Comparison of ENCODE assay signal across 17 cellular contexts in the genomic region with DNA sequence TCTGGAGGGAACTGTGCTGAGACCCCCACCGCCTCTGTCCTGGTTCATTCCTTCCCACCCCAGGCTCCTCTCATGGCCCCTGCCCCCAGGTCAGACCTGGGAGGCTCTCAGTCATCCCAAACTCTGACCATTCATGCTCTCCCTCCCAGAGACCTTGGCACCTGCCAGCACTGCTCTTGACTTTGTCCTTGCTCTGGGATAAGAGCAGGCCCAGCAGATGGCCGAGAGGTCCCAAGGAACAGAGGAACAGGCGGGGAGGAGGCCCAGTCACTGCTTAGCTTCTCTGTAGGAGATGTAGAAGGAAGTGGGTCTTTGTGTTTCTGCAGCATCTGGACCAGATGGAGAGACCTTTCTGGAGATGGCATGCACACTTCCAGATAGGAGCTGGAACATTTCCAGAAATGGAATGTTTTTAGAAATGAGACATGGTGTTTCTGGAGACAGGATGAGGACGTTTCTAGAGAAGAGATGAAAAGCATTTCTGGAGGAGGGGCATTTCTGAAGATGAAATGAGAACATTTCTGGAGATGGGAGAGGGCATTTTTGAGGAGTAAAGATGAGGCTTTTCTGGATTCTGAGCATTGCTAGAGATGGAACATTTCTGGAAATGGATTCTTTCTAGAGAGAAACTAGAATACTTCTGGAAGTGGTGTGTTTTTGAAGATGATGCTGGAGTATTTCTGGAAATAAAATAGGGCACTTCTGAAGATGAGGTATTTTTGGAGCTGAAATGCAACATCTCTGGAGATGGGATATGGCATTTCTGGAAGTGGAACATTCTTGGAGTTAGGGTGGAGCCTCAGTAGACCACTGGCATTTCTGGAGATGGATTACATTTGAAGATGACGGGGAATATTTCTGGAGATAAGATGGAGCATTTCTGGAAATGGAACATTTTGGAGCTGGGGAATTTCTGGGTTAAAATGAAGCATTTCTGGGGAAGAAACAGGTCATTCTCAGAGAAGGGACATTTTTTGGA. TPM values are rescaled to one million over a fixed set of nuclear protein-coding genes. Genes with fewer than 3 reads are reported as not detected.
A peak's percentile ranks its signal among the peaks of the same experiment; 100 is the strongest.
DNase-seq lines count a peak whose midpoint lies in the region; ATAC-seq and TF ChIP-seq lines count a peak whose summit lies in the region.
"Had no signal": no experiment of that assay in that cellular context is flagged by ENCODE, and none has a peak within 500 bp of the region (broad histone marks: within the 10 kb centered on the region; RNA-seq: fewer than 3 reads in every experiment).

No MANE protein-coding gene starts in this region.

- H3K9me3 ChIP-seq in RWPE2 (ENCODE audit: severe bottlenecking) = no peaks in the 10 kb centered on the region
- H3K9me3 ChIP-seq: tibial nerve had no signal

- ATAC-seq in left ventricle myocardium superior (peak; percentile 10), Right ventricle myocardium inferior (no peak), RWPE2 (ENCODE audit: low read depth) (no peak)
- ATAC-seq: left colon had no signal

- peaks cover 56% of the 10 kb centered on the region for H3K4me1 ChIP-seq in RWPE2 (ENCODE audit: insufficient read depth, poor library complexity, severe bottlenecking)

- H3K36me3 Mint-ChIP-seq in glutamatergic neuron (ENCODE audit: unreplicated experiment) = no peaks in the 10 kb centered on the region
- H3K36me3 Mint-ChIP-seq in type B pancreatic cell = peaks cover 4% of the 10 kb centered on the region

- H3K27ac ChIP-seq in RWPE2 (ENCODE audit: poor library complexity, severe bottlenecking) = peak overlapping the region; percentile 77

- DNase-seq in left ventricle myocardium superior = no peak
- DNase-seq in Right ventricle myocardium inferior (ENCODE audit: missing footprints) = no peak
- no peak for DNase-seq in RWPE2 (ENCODE audit: low spot score)
- no peak for DNase-seq in glutamatergic neuron
- DNase-seq in type B pancreatic cell (ENCODE audit: extremely low spot score, unreplicated experiment) = no peak
- no peak for DNase-seq in COR-L47 (lab: John Stamatoyannopoulos, UW)
- DNase-seq in RPMI8226 = no peak
- no peak for DNase-seq in GM19238 (ENCODE audit: insufficient read length, low spot score)
- DNase-seq: activated CD4-positive, alpha-beta T cell treated with anti-CD3 and anti-CD28 coated beads, Interleukin-2, amount 50 U/mL, for 48 hours; activated naive CD4-positive, alpha-beta T cell; erythroblast; left colon; NCI-H1436; NCI-H748 treated with DMSO at 0.1 percent for 48 hours; stimulated activated CD4-positive, alpha-beta T cell treated with anti-CD3 and anti-CD28 coated beads, Interleukin-12 subunit alpha, Interleukin-12 subunit beta, amount 100 ng/mL, for 4 hours had no signal

- peak overlapping the region; percentile 67 for H3K27ac Mint-ChIP-seq in glutamatergic neuron (ENCODE audit: unreplicated experiment)
- peak overlapping the region; percentile 86 for H3K27ac Mint-ChIP-seq in type B pancreatic cell

- intact Hi-C loops in left ventricle myocardium superior (cut with micrococcal nuclease) (loop anchor here (10.0 kb wide), 1 partner anchor 62 kb away; no protein-coding TSS in a partner anchor), Right ventricle myocardium inferior (cut with DNase I) (no loop called here)

- H3K4me3 ChIP-seq in RWPE2 (ENCODE audit: severe bottlenecking) = no peak overlapping the region
- H3K4me3 ChIP-seq: hepatocyte, tibial nerve had no signal

- H3K4me3 Mint-ChIP-seq in glutamatergic neuron (ENCODE audit: unreplicated experiment) (peak overlapping the region; percentile 52), type B pancreatic cell (peak overlapping the region; percentile 42)

- peaks cover 10% of the 10 kb centered on the region for H3K36me3 ChIP-seq in RWPE2 (ENCODE audit: low read depth)
- H3K36me3 ChIP-seq: tibial nerve had no signal

- peaks cover 43% of the 10 kb centered on the region for H3K4me1 Mint-ChIP-seq in glutamatergic neuron (ENCODE audit: low read depth, unreplicated experiment)
- peaks cover 46% of the 10 kb centered on the region for H3K4me1 Mint-ChIP-seq in type B pancreatic cell (ENCODE audit: unreplicated experiment)

- H3K9me3 Mint-ChIP-seq in glutamatergic neuron (ENCODE audit: unreplicated experiment) = peaks cover 23% of the 10 kb centered on the region
- H3K9me3 Mint-ChIP-seq in type B pancreatic cell = no peaks in the 10 kb centered on the region

- TF ChIP-seq CTCF in RWPE2 (IDR thresholded peaks at IDR 0.05; ENCODE audit: poor library complexity, severe bottlenecking) (no peak), glutamatergic neuron (IDR thresholded peaks at IDR 0.05; ENCODE audit: partially characterized antibody, unreplicated experiment) (no peak), type B pancreatic cell (conservative IDR thresholded peaks at IDR 0.05) (no peak)

- H3K27me3 ChIP-seq in RWPE2 (ENCODE audit: insufficient read depth, poor library complexity, severe bottlenecking) = no peaks in the 10 kb centered on the region
- H3K27me3 ChIP-seq: hepatocyte, tibial nerve had no signal

- H3K27me3 Mint-ChIP-seq in glutamatergic neuron (ENCODE audit: unreplicated experiment) (peaks cover 24% of the 10 kb centered on the region), type B pancreatic cell (no peaks in the 10 kb centered on the region)

RNA-seq across cellular contexts. Expression of gene RAI1, which starts 55.2 kb away (rescaled TPM):
- total RNA-seq in left ventricle myocardium superior = 30.1 TPM
- 31.9 TPM for total RNA-seq in Right ventricle myocardium inferior
- total RNA-seq in glutamatergic neuron (ENCODE audit: unreplicated experiment) = 70.2 TPM
- total RNA-seq in type B pancreatic cell (ENCODE audit: low replicate concordance) = 61.1 and 61.3 TPM in 2 replicates
